19 cellular contexts compared by ENCODE assay signal in genomic region chr6:151002562-151002961, GRCh38.
"Had no signal": no experiment of that assay in that cellular context is flagged by ENCODE, and none has a peak within 500 bp of the region (broad histone marks: within the 10 kb centered on the region; RNA-seq: fewer than 3 reads in every experiment).

No MANE protein-coding gene starts in this region.

- H3K4me3 Mint-ChIP-seq: activated CD4-positive, alpha-beta T cell treated with anti-CD3 and anti-CD28 coated beads, Interleukin-2, amount 10 ng/mL, durations not matched to agents 24 days and 14 days; activated naive CD8-positive, alpha-beta T cell; brain; central memory CD8-positive, alpha-beta T cell; stimulated activated memory B cell treated with anti-CD40 and anti-IgM and Interleukin-4, amounts not matched to agents 10 μg/mL and 1 μg/mL and 100 μg/mL, for 72 hours had no signal

- H3K4me3 ChIP-seq: esophagus squamous epithelium, pancreas, thyroid gland, uterus had no signal

- H3K27ac Mint-ChIP-seq: activated CD4-positive, alpha-beta T cell treated with anti-CD3 and anti-CD28 coated beads, Interleukin-2, amount 10 ng/mL, durations not matched to agents 24 days and 14 days; activated naive CD8-positive, alpha-beta T cell; stimulated activated memory B cell treated with anti-CD40 and anti-IgM and Interleukin-4, amounts not matched to agents 10 μg/mL and 1 μg/mL and 100 μg/mL, for 72 hours had no signal

- H3K9me3 ChIP-seq: esophagus squamous epithelium, pancreas, thyroid gland, uterus had no signal

- ATAC-seq: foreskin keratinocyte; pancreas; stimulated activated memory B cell treated with anti-CD40 and anti-IgM and Interleukin-4, amounts not matched to agents 10 μg/mL and 1 μg/mL and 100 μg/mL, for 72 hours had no signal

- H3K9me3 Mint-ChIP-seq: activated CD4-positive, alpha-beta T cell treated with anti-CD3 and anti-CD28 coated beads, Interleukin-2, amount 10 ng/mL, durations not matched to agents 24 days and 14 days; brain; central memory CD8-positive, alpha-beta T cell; stimulated activated memory B cell treated with anti-CD40 and anti-IgM and Interleukin-4, amounts not matched to agents 10 μg/mL and 1 μg/mL and 100 μg/mL, for 72 hours had no signal

- H3K36me3 ChIP-seq: esophagus squamous epithelium, pancreas, thyroid gland, uterus had no signal

- H3K27me3 Mint-ChIP-seq: activated CD4-positive, alpha-beta T cell treated with anti-CD3 and anti-CD28 coated beads, Interleukin-2, amount 10 ng/mL, durations not matched to agents 24 days and 14 days; activated naive CD8-positive, alpha-beta T cell; brain; central memory CD8-positive, alpha-beta T cell; stimulated activated memory B cell treated with anti-CD40 and anti-IgM and Interleukin-4, amounts not matched to agents 10 μg/mL and 1 μg/mL and 100 μg/mL, for 72 hours had no signal

- H3K27ac ChIP-seq: foreskin keratinocyte, pancreas, thyroid gland had no signal

- H3K27me3 ChIP-seq: foreskin keratinocyte, pancreas, thyroid gland, uterus had no signal

- H3K4me1 ChIP-seq: uterus had no signal

- DNase-seq: activated CD4-positive, alpha-beta T cell treated with anti-CD3 and anti-CD28 coated beads, Interleukin-2, amount 10 ng/mL, durations not matched to agents 24 days and 14 days; activated CD4-positive, CD25-positive, alpha-beta regulatory T cell; activated CD8-positive, alpha-beta memory T cell treated with anti-CD3 and anti-CD28 coated beads for 24 hours; activated gamma-delta T cell treated with Interleukin-2 at 50 U/mL for 16 hours; cortex of kidney; effector CD4-positive, alpha-beta T cell; esophagus squamous epithelium; foreskin keratinocyte; glutamatergic neuron; kidney glomerular epithelial cell; pancreas; stimulated activated CD4-positive, alpha-beta T cell treated with anti-CD3 and anti-CD28 coated beads, Interleukin-2, amount 100 ng/mL, for 48 hours; T-helper 2 cell; thyroid gland; uterus had no signal
